ENCODE assay signal across 15 cellular contexts in the genomic region with DNA sequence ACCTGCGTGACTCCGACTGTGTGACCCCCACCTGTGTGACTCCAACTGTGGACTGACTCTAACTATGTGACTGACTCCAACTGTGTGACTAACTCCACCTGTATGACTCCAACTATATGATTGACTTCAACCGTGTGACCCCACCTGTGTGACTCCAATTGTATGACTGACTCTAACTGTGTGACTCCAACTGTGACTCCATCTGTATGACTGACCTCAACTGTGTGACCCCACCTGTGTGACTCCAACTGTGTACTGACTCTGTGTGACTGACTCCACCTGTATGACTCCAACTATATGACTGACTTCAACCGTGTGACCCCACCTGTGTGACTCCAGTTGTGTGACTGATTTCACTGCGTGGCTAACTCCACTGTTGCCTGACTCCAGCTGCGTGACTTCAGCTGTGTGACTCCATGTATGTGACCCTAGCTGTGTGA. TPM values are rescaled to one million over a fixed set of nuclear protein-coding genes. Genes with fewer than 3 reads are reported as not detected.
DNase-seq lines count a peak whose midpoint lies in the region; ATAC-seq and TF ChIP-seq lines count a peak whose summit lies in the region.
"Had no signal": no experiment of that assay in that cellular context is flagged by ENCODE, and none has a peak within 500 bp of the region (broad histone marks: within the 10 kb centered on the region; RNA-seq: fewer than 3 reads in every experiment).

No MANE protein-coding gene starts in this region.

- ATAC-seq in CD8-positive, alpha-beta T cell = no peak
- ATAC-seq: right cardiac atrium had no signal

- H3K4me1 ChIP-seq in CD8-positive, alpha-beta T cell (ENCODE audit: insufficient read depth, low read length) = no peaks in the 10 kb centered on the region
- H3K4me1 ChIP-seq in H9 (ENCODE audit: insufficient read depth, low read length) = no peaks in the 10 kb centered on the region

- no peak overlapping the region for H4K5ac ChIP-seq in H9 (ENCODE audit: insufficient read length, low read depth, low read length)

- CTCF ChIA-PET in CD8-positive, alpha-beta T cell (lab: Charles Lee) = no interaction called here

- no peak overlapping the region for H2BK120ac ChIP-seq in H9 (ENCODE audit: low read depth, low read length, poor library complexity, severe bottlenecking)

- H3K23me2 ChIP-seq in H9 (ENCODE audit: insufficient read length, low read depth, low read length, poor library complexity, severe bottlenecking) = no peaks in the 10 kb centered on the region

- H3K36me3 Mint-ChIP-seq in CD8-positive, alpha-beta T cell = peaks cover 36% of the 10 kb centered on the region
- H3K36me3 Mint-ChIP-seq in H9 (ENCODE audit: insufficient read depth in 1 of 3, low read depth in 3 of 3) (peaks cover 8 to 13% (median 9%) of the 10 kb centered on the region in 3 experiments; a peak in 6 of 7 replicates), nephron (ENCODE audit: low read depth) (peaks cover 8% of the 10 kb centered on the region)

- H3K27me3 Mint-ChIP-seq in CD8-positive, alpha-beta T cell (ENCODE audit: low read depth) = no peaks in the 10 kb centered on the region
- no peaks in the 10 kb centered on the region for H3K27me3 Mint-ChIP-seq in H9 (ENCODE audit: low read depth)
- H3K27me3 Mint-ChIP-seq in nephron (ENCODE audit: low read depth) = peaks cover 5% of the 10 kb centered on the region
- H3K27me3 Mint-ChIP-seq: stimulated activated naive CD8-positive, alpha-beta T cell treated with anti-CD3 and anti-CD28 coated beads, Interleukin-15, Interleukin-2, amounts not matched to agents 100 ng/mL and 50 ng/mL, for 24 hours had no signal

- H2BK15ac ChIP-seq in H9 (ENCODE audit: low read depth, low read length) = no peak overlapping the region

- WGBS in H9 (ENCODE audit: extremely low coverage, insufficient read length, low lambda C conversion rate) = no CpG with 5 or more reads among the region's 6 CpGs

- H3K18ac ChIP-seq in H9 (ENCODE audit: insufficient read length, low read depth, low read length) = no peak overlapping the region

- no peak for DNase-seq in CD8-positive, alpha-beta T cell
- no peak for DNase-seq in H9
- peak; percentile 41 for DNase-seq in dermis blood vessel endothelial cell
- DNase-seq in amniotic stem cell (lab: John Stamatoyannopoulos, UW) = no peak
- DNase-seq in hepatic stellate cell (ENCODE audit: low spot score) = no peak
- no peak for DNase-seq in DMS53 (lab: John Stamatoyannopoulos, UW)
- DNase-seq: effector CD8-positive, alpha-beta T cell; MV-4-11; right cardiac atrium; stimulated activated CD4-positive, alpha-beta T cell treated with anti-CD3 and anti-CD28 coated beads, Interleukin-4, amount 100 ng/mL, for 4 hours had no signal

- H4K20me1 ChIP-seq in H9 (ENCODE audit: control insufficient read depth, insufficient read depth, insufficient read length) = no peaks in the 10 kb centered on the region

- H3K4me2 ChIP-seq in H9 (ENCODE audit: insufficient read depth, insufficient read length, low read length) = no peak overlapping the region

- H3K36me3 ChIP-seq in CD8-positive, alpha-beta T cell (ENCODE audit: insufficient read depth, low read length) = no peaks in the 10 kb centered on the region

- H3K4me3 Mint-ChIP-seq in CD8-positive, alpha-beta T cell = no peak overlapping the region
- H3K4me3 Mint-ChIP-seq in H9 (no peak overlapping the region), nephron (no peak overlapping the region)
- H3K4me3 Mint-ChIP-seq: stimulated activated naive CD8-positive, alpha-beta T cell treated with anti-CD3 and anti-CD28 coated beads, Interleukin-15, Interleukin-2, amounts not matched to agents 100 ng/mL and 50 ng/mL, for 24 hours had no signal

- intact Hi-C loops in CD8-positive, alpha-beta T cell (cut with DNase I, micrococcal nuclease) = no loop called here

- H3K9ac ChIP-seq in H9 (ENCODE audit: extremely low read depth, insufficient read length, low read length) = no peak overlapping the region

- H4K8ac ChIP-seq in H9 (replicated peaks; ENCODE audit: insufficient read length, low read depth, low read length) = no peak overlapping the region

- peak overlapping the region; percentile 28 for H3K27ac Mint-ChIP-seq in CD8-positive, alpha-beta T cell
- H3K27ac Mint-ChIP-seq in H9 (peak overlapping the region in 2 of 3 experiments; percentile 9 to 74; a peak in 4 of 7 replicates), nephron (peak overlapping the region in 2 of 3 experiments; percentile 45 to 73)
- H3K27ac Mint-ChIP-seq: stimulated activated naive CD8-positive, alpha-beta T cell treated with anti-CD3 and anti-CD28 coated beads, Interleukin-15, Interleukin-2, amounts not matched to agents 100 ng/mL and 50 ng/mL, for 24 hours had no signal

- H3K56ac ChIP-seq in H9 (ENCODE audit: insufficient read length, low read depth, low read length) = no peak overlapping the region

- H2BK20ac ChIP-seq in H9 (ENCODE audit: low read depth, low read length, poor library complexity, severe bottlenecking) = no peak overlapping the region

- POLR2A ChIA-PET in CD8-positive, alpha-beta T cell (lab: Charles Lee) = no interaction called here

- H3K9me3 ChIP-seq in CD8-positive, alpha-beta T cell (ENCODE audit: low read length) = no peaks in the 10 kb centered on the region
- no peaks in the 10 kb centered on the region for H3K9me3 ChIP-seq in H9 (ENCODE audit: control insufficient read depth, low read depth, low read length)
- H3K9me3 ChIP-seq: ascending aorta, SJSA1 had no signal

- H3K23ac ChIP-seq in H9 (ENCODE audit: insufficient read length, low read depth, low read length) = no peak overlapping the region

- H2AFZ ChIP-seq in H9 (ENCODE audit: low read length) = no peak overlapping the region

- H3K27me3 ChIP-seq in CD8-positive, alpha-beta T cell (ENCODE audit: insufficient read depth, low read length) = no peaks in the 10 kb centered on the region
- no peaks in the 10 kb centered on the region for H3K27me3 ChIP-seq in H9 (ENCODE audit: insufficient read depth, low read length)
- H3K27me3 ChIP-seq: ascending aorta, SJSA1 had no signal

- no peak overlapping the region for H2BK12ac ChIP-seq in H9 (ENCODE audit: insufficient read length, low read depth, low read length)

- no peaks in the 10 kb centered on the region for H3K9me3 Mint-ChIP-seq in CD8-positive, alpha-beta T cell
- H3K9me3 Mint-ChIP-seq in H9 = no peaks in the 10 kb centered on the region
- no peaks in the 10 kb centered on the region for H3K9me3 Mint-ChIP-seq in nephron
- H3K9me3 Mint-ChIP-seq: stimulated activated naive CD8-positive, alpha-beta T cell treated with anti-CD3 and anti-CD28 coated beads, Interleukin-15, Interleukin-2, amounts not matched to agents 100 ng/mL and 50 ng/mL, for 24 hours had no signal

- peaks cover 3% of the 10 kb centered on the region for H3K4me1 Mint-ChIP-seq in CD8-positive, alpha-beta T cell (ENCODE audit: low read depth)
- H3K4me1 Mint-ChIP-seq in H9 (peaks cover 7 to 11% of the 10 kb centered on the region in 2 experiments), nephron (peaks cover 51% of the 10 kb centered on the region)

- TF ChIP-seq CTCF in CD8-positive, alpha-beta T cell (IDR thresholded peaks at IDR 0.05) = no peak
- no peak for TF ChIP-seq CTCF in H9 (conservative IDR thresholded peaks at IDR 0.05)
- no peak for TF ChIP-seq CTCF in nephron (IDR thresholded peaks at IDR 0.05; ENCODE audit: unreplicated experiment in 3 of 3)

- no peak overlapping the region for H3K4ac ChIP-seq in H9 (ENCODE audit: low read depth, low read length)

- H4K91ac ChIP-seq in H9 (ENCODE audit: insufficient read length, low read depth, low read length) = no peak overlapping the region

- H3T11ph ChIP-seq in H9 (ENCODE audit: low read length) = no peak overlapping the region

- H3K27ac ChIP-seq in CD8-positive, alpha-beta T cell (ENCODE audit: low read depth, low read length) = no peak overlapping the region
- no peak overlapping the region for H3K27ac ChIP-seq in H9 (ENCODE audit: insufficient read length, low read depth, low read length)
- H3K27ac ChIP-seq: C4-2B, SJSA1 had no signal

- H2AK5ac ChIP-seq in H9 (ENCODE audit: insufficient read length, low read length) = no peak overlapping the region

- H3K4me3 ChIP-seq in CD8-positive, alpha-beta T cell (ENCODE audit: low read depth, low read length) = no peak overlapping the region
- H3K4me3 ChIP-seq: ascending aorta, SJSA1 had no signal

- no peaks in the 10 kb centered on the region for H3K79me1 ChIP-seq in H9 (ENCODE audit: insufficient read depth, low read depth, low read length, poor library complexity, severe bottlenecking)

- H3K79me2 ChIP-seq in H9 (ENCODE audit: insufficient read depth, low read length) = no peaks in the 10 kb centered on the region

- H3K14ac ChIP-seq in H9 (ENCODE audit: insufficient read depth, low read length) = no peak overlapping the region

- no peak overlapping the region for H2BK5ac ChIP-seq in H9 (ENCODE audit: insufficient read length, low read length)

RNA-seq across cellular contexts. Expression of a gene that starts 38.6 kb away (rescaled TPM):
- total RNA-seq in CD8-positive, alpha-beta T cell = 10 to 100 TPM; 28.4 to 29.5 TPM
- 24.5 and 25.4 TPM in 2 replicates for total RNA-seq in H9 (2021)
- total RNA-seq in dermis blood vessel endothelial cell = 29.6 and 34.7 TPM in 2 replicates
